Comparison of ENCODE assay signal across 9 cellular contexts in genomic region chr6:157045831-157046454, GRCh38.
DNase-seq lines count a peak whose midpoint lies in the region; ATAC-seq and TF ChIP-seq lines count a peak whose summit lies in the region.
"Had no signal": no experiment of that assay in that cellular context is flagged by ENCODE, and none has a peak within 500 bp of the region (broad histone marks: within the 10 kb centered on the region; RNA-seq: fewer than 3 reads in every experiment).

No MANE protein-coding gene starts in this region.

- H3K4me3 ChIP-seq in endodermal cell (ENCODE audit: low read length) = no peak overlapping the region
- no peak overlapping the region for H3K4me3 ChIP-seq in psoas muscle
- H3K4me3 ChIP-seq: BLaER1 treated with 17β-estradiol and CSF1 and Interleukin-3, amounts not matched to agents 10 nM and 100 nM had no signal

- peak; percentile 15 to 72 (median 51) for DNase-seq in NCI-H1417 (lab: John Stamatoyannopoulos, UW)
- DNase-seq in NCI-H1417 treated with DMSO at 0.1 percent for 48 hours (lab: John Stamatoyannopoulos, UW) = no peak
- DNase-seq in NCI-H345 (lab: John Stamatoyannopoulos, UW) = peak; percentile 13
- DNase-seq in endodermal cell = no peak
- DNase-seq in psoas muscle = no peak
- no peak for DNase-seq in activated gamma-delta T cell (lab: John Stamatoyannopoulos, UW)
- no peak for DNase-seq in SKM-1 treated with dmso at 0.1 percent for 144 hours (lab: John Stamatoyannopoulos, UW; ENCODE audit: unreplicated experiment)

- peaks cover 3% of the 10 kb centered on the region for H3K36me3 ChIP-seq in endodermal cell (ENCODE audit: control insufficient read depth, insufficient read depth, low read length)
- H3K36me3 ChIP-seq in psoas muscle (ENCODE audit: insufficient read depth in 1 of 2, low read depth in 1 of 2) = no peaks in the 10 kb centered on the region

- H3K4me3 Mint-ChIP-seq in endodermal cell = no peak overlapping the region

- intact Hi-C loops in psoas muscle (cut with DNase I) = loop anchor here in 1 of 2 donors (10.0 kb wide), 1 partner anchor 481 kb away; no protein-coding TSS in a partner anchor

- H3K27me3 Mint-ChIP-seq in endodermal cell (ENCODE audit: insufficient read depth) = no peaks in the 10 kb centered on the region

- H3K27ac ChIP-seq in endodermal cell (ENCODE audit: low read depth, low read length) = no peak overlapping the region
- peak overlapping the region; percentile 36 for H3K27ac ChIP-seq in psoas muscle
- H3K27ac ChIP-seq: BLaER1 treated with 17β-estradiol and CSF1 and Interleukin-3, amounts not matched to agents 10 nM and 100 nM had no signal

- H3K4me1 ChIP-seq in endodermal cell (ENCODE audit: control insufficient read depth, insufficient read depth, low read length) (no peaks in the 10 kb centered on the region), psoas muscle (peaks cover 28% of the 10 kb centered on the region)

- H3K27ac Mint-ChIP-seq in endodermal cell = no peak overlapping the region

- peaks cover 4% of the 10 kb centered on the region for H3K36me3 Mint-ChIP-seq in endodermal cell (ENCODE audit: low read depth)

- no peak overlapping the region for H3K9ac ChIP-seq in endodermal cell (ENCODE audit: extremely low read depth, low read length, poor library complexity, severe bottlenecking)
- H3K9ac ChIP-seq: BLaER1 treated with 17β-estradiol and CSF1 and Interleukin-3, amounts not matched to agents 10 nM and 100 nM had no signal

- 35 to 40% methylated on average over 1 to 2 of the region's 2 CpGs for WGBS in endodermal cell (ENCODE audit: insufficient coverage in 1 of 2, insufficient read length in 1 of 2), 2 experiments
- WGBS in psoas muscle, 3 donors = 12 to 34% (median 32%) methylated on average over 2 of the region's 2 CpGs

- H3K9me3 Mint-ChIP-seq in endodermal cell = no peaks in the 10 kb centered on the region

- peak; percentile 49 to 61 (median 55) for ATAC-seq in psoas muscle
- no peak for ATAC-seq in HG03460 (IDR thresholded peaks at IDR 0.05; ENCODE audit: unreplicated experiment)

- H3K9me3 ChIP-seq in endodermal cell (ENCODE audit: control insufficient read depth, low read length) (no peaks in the 10 kb centered on the region), psoas muscle (no peaks in the 10 kb centered on the region)
- H3K9me3 ChIP-seq: BLaER1 treated with 17β-estradiol and CSF1 and Interleukin-3, amounts not matched to agents 10 nM and 100 nM had no signal

- TF ChIP-seq CTCF in endodermal cell (conservative IDR thresholded peaks at IDR 0.05) = peak; percentile 78
- peak; percentile 57 for TF ChIP-seq CTCF in psoas muscle (IDR thresholded peaks at IDR 0.05)

- H3K27me3 ChIP-seq in endodermal cell (ENCODE audit: control insufficient read depth, insufficient read depth, low read length, poor library complexity, severe bottlenecking) (no peaks in the 10 kb centered on the region), psoas muscle (ENCODE audit: insufficient read depth in 3 of 3, low read length in 2 of 3) (no peaks in the 10 kb centered on the region)
- H3K27me3 ChIP-seq: BLaER1 treated with 17β-estradiol and CSF1 and Interleukin-3, amounts not matched to agents 10 nM and 100 nM had no signal

- H3K4me1 Mint-ChIP-seq in endodermal cell = peaks cover 15% of the 10 kb centered on the region

Comparison
In these comparisons a context has a peak if more than half of its experiments do, and no peak if none do; other contexts are left out.
1. DNase-seq: peak in NCI-H1417 (3 of 3) and NCI-H345 (single experiment); none in NCI-H1417 treated with DMSO at 0.1 percent for 48 hours (single experiment), endodermal cell (single experiment), psoas muscle (0 of 2), activated gamma-delta T cell (single experiment) and SKM-1 treated with dmso at 0.1 percent for 144 hours (single experiment).